Comparison of ENCODE assay signal across 19 cellular contexts in genomic region chr1:25583519-25584370, GRCh38.
"Had no signal": no experiment of that assay in that cellular context is flagged by ENCODE, and none has a peak within 500 bp of the region (broad histone marks: within the 10 kb centered on the region; RNA-seq: fewer than 3 reads in every experiment).

No MANE protein-coding gene starts in this region.

- DNase-seq: activated CD4-positive, alpha-beta T cell treated with anti-CD3 and anti-CD28 coated beads for 48 hours; activated CD8-positive, alpha-beta memory T cell treated with anti-CD3 and anti-CD28 coated beads for 24 hours; activated naive CD8-positive, alpha-beta T cell treated with anti-CD3 and anti-CD28 coated beads, Interleukin-2, amount 10 ng/mL, durations not matched to agents 7 days and 5 days; cerebellar nuclear complex; effector CD8-positive, alpha-beta T cell; heart left ventricle; immature natural killer cell; nephron progenitor cell; ovary; stimulated activated CD4-positive, alpha-beta T cell treated with anti-CD3 and anti-CD28 coated beads, Interleukin-2, amount 100 ng/mL, for 48 hours; stimulated activated naive B cell treated with anti-CD40 and anti-IgM and Interleukin-4, amounts not matched to agents 10 μg/mL and 1 μg/mL and 100 μg/mL, for 72 hours; substantia nigra; T-helper 17 cell had no signal

- H3K9me3 Mint-ChIP-seq: activated naive CD8-positive, alpha-beta T cell treated with anti-CD3 and anti-CD28 coated beads, Interleukin-2, amount 10 ng/mL, durations not matched to agents 7 days and 5 days; immature natural killer cell; stimulated activated naive B cell treated with anti-CD40 and anti-IgM and Interleukin-4, amounts not matched to agents 10 μg/mL and 1 μg/mL and 100 μg/mL, for 72 hours had no signal

- H3K27ac ChIP-seq: breast epithelium, heart left ventricle, ovary, tibial nerve had no signal

- H3K27me3 ChIP-seq: breast epithelium, heart left ventricle, ovary, tibial nerve had no signal

- H3K4me3 Mint-ChIP-seq: activated naive CD8-positive, alpha-beta T cell treated with anti-CD3 and anti-CD28 coated beads, Interleukin-2, amount 10 ng/mL, durations not matched to agents 7 days and 5 days; immature natural killer cell; nephron progenitor cell; stimulated activated naive B cell treated with anti-CD40 and anti-IgM and Interleukin-4, amounts not matched to agents 10 μg/mL and 1 μg/mL and 100 μg/mL, for 72 hours; T-helper 17 cell; WTC11 had no signal

- H3K4me1 ChIP-seq: breast epithelium, tibial nerve had no signal

- H3K36me3 ChIP-seq: breast epithelium, heart left ventricle, ovary, tibial nerve had no signal

- H3K9me3 ChIP-seq: breast epithelium, heart left ventricle, ovary, tibial nerve had no signal

- H3K27me3 Mint-ChIP-seq: T-helper 17 cell had no signal

- H3K27ac Mint-ChIP-seq: activated naive CD8-positive, alpha-beta T cell treated with anti-CD3 and anti-CD28 coated beads, Interleukin-2, amount 10 ng/mL, durations not matched to agents 7 days and 5 days; immature natural killer cell; nephron progenitor cell; stimulated activated naive B cell treated with anti-CD40 and anti-IgM and Interleukin-4, amounts not matched to agents 10 μg/mL and 1 μg/mL and 100 μg/mL, for 72 hours; WTC11 had no signal

- FAIRE-seq: endothelial cell of umbilical vein, frontal cortex, TTC549 had no signal

- ATAC-seq: heart left ventricle, T-helper 17 cell, WTC11 had no signal

- H3K36me3 Mint-ChIP-seq: activated naive CD8-positive, alpha-beta T cell treated with anti-CD3 and anti-CD28 coated beads, Interleukin-2, amount 10 ng/mL, durations not matched to agents 7 days and 5 days; stimulated activated naive B cell treated with anti-CD40 and anti-IgM and Interleukin-4, amounts not matched to agents 10 μg/mL and 1 μg/mL and 100 μg/mL, for 72 hours had no signal

- H3K4me3 ChIP-seq: breast epithelium, heart left ventricle, ovary, tibial nerve had no signal
